Comparison of ENCODE assay signal across 17 cellular contexts in genomic region chr9:26904671-26905070, GRCh38. TPM values are rescaled to one million over a fixed set of nuclear protein-coding genes. Genes with fewer than 3 reads are reported as not detected.
A peak's percentile ranks its signal among the peaks of the same experiment; 100 is the strongest.
DNase-seq lines count a peak whose midpoint lies in the region; ATAC-seq, FAIRE-seq and TF ChIP-seq lines count a peak whose summit lies in the region.
"Had no signal": no experiment of that assay in that cellular context is flagged by ENCODE, and none has a peak within 500 bp of the region (broad histone marks: within the 10 kb centered on the region; RNA-seq: fewer than 3 reads in every experiment).

No MANE protein-coding gene starts in this region.

- intact Hi-C loops in kidney (cut with DNase I): no loop called here

- H3K9ac ChIP-seq in kidney (ENCODE audit: low read length in 2 of 2): no peak overlapping the region

- H3K36me3 Mint-ChIP-seq in activated T-cell treated with anti-CD3 and anti-CD28 coated beads, Interleukin-2, amount 50 U/mL, for 72 hours (ENCODE audit: insufficient read depth in 2 of 2): peaks cover 2 to 20% of the 10 kb centered on the region in 2 donors
- H3K36me3 Mint-ChIP-seq in activated T-cell treated with anti-CD3 and anti-CD28 coated beads, Interleukin-2, amount 50 U/mL, for 24 hours (ENCODE audit: low read depth): peaks cover 77% of the 10 kb centered on the region
- peaks cover 44% of the 10 kb centered on the region for H3K36me3 Mint-ChIP-seq in WTC11

- no peaks in the 10 kb centered on the region for H3K27me3 Mint-ChIP-seq in activated T-cell treated with anti-CD3 and anti-CD28 coated beads, Interleukin-2, amount 50 U/mL, for 72 hours (ENCODE audit: low read depth)
- no peaks in the 10 kb centered on the region for H3K27me3 Mint-ChIP-seq in activated T-cell treated with anti-CD3 and anti-CD28 coated beads, Interleukin-2, amount 50 U/mL, for 24 hours
- no peaks in the 10 kb centered on the region for H3K27me3 Mint-ChIP-seq in WTC11 (ENCODE audit: low read depth)
- H3K27me3 Mint-ChIP-seq: B cell; CD4-positive, alpha-beta T cell; IgD-negative memory B cell had no signal

- H3K9me3 Mint-ChIP-seq in activated T-cell treated with anti-CD3 and anti-CD28 coated beads, Interleukin-2, amount 50 U/mL, for 72 hours: no peaks in the 10 kb centered on the region
- H3K9me3 Mint-ChIP-seq in activated T-cell treated with anti-CD3 and anti-CD28 coated beads, Interleukin-2, amount 50 U/mL, for 24 hours: no peaks in the 10 kb centered on the region
- H3K9me3 Mint-ChIP-seq in WTC11: peaks cover 3% of the 10 kb centered on the region; the same call in 1 of the 2 replicates
- H3K9me3 Mint-ChIP-seq: CD4-positive, alpha-beta T cell; IgD-negative memory B cell had no signal

- no peaks in the 10 kb centered on the region for H3K4me1 ChIP-seq in kidney (ENCODE audit: control insufficient read depth in 1 of 2, insufficient read depth in 1 of 2, low read depth in 1 of 2, low read length in 2 of 2)
- H3K4me1 ChIP-seq: HAP-1 had no signal

- H3K4me3 Mint-ChIP-seq in activated T-cell treated with anti-CD3 and anti-CD28 coated beads, Interleukin-2, amount 50 U/mL, for 72 hours: no peak overlapping the region
- no peak overlapping the region for H3K4me3 Mint-ChIP-seq in activated T-cell treated with anti-CD3 and anti-CD28 coated beads, Interleukin-2, amount 50 U/mL, for 24 hours
- H3K4me3 Mint-ChIP-seq in WTC11: no peak overlapping the region
- H3K4me3 Mint-ChIP-seq: B cell; CD4-positive, alpha-beta T cell; IgD-negative memory B cell had no signal

- peaks cover 7 to 8% of the 10 kb centered on the region in 2 donors for H3K36me3 ChIP-seq in kidney (ENCODE audit: control insufficient read depth in 1 of 2, insufficient read depth in 2 of 2, low read length in 2 of 2)

- ATAC-seq in activated T-cell treated with anti-CD3 and anti-CD28 coated beads, Interleukin-2, amount 50 U/mL, for 72 hours (replicated peaks in 1 of 2): no peak
- ATAC-seq in WTC11 (no peak), GM21576 (IDR thresholded peaks at IDR 0.05; ENCODE audit: unreplicated experiment) (no peak)
- ATAC-seq: GM12878 had no signal

- H3K27ac Mint-ChIP-seq in activated T-cell treated with anti-CD3 and anti-CD28 coated beads, Interleukin-2, amount 50 U/mL, for 72 hours: peak overlapping the region; percentile 54
- no peak overlapping the region for H3K27ac Mint-ChIP-seq in activated T-cell treated with anti-CD3 and anti-CD28 coated beads, Interleukin-2, amount 50 U/mL, for 24 hours
- no peak overlapping the region for H3K27ac Mint-ChIP-seq in WTC11
- H3K27ac Mint-ChIP-seq: B cell; CD4-positive, alpha-beta T cell; IgD-negative memory B cell had no signal

- no peaks in the 10 kb centered on the region for H3K9me3 ChIP-seq in kidney (ENCODE audit: control insufficient read depth in 1 of 2, low read length in 2 of 2)
- H3K9me3 ChIP-seq: HAP-1 had no signal

- DNase-seq in activated T-cell treated with anti-CD3 and anti-CD28 coated beads, Interleukin-2, amount 50 U/mL, for 72 hours: no peak
- no peak for DNase-seq in activated T-cell treated with anti-CD3 and anti-CD28 coated beads, Interleukin-2, amount 50 U/mL, for 24 hours
- no peak for DNase-seq in WTC11 (ENCODE audit: low spot score)
- no peak for DNase-seq in kidney
- DNase-seq in A172 (ENCODE audit: low spot score): no peak
- DNase-seq in T-helper 1 cell: no peak
- DNase-seq: C1 segment of cervical spinal cord; Calu3; CD4-positive, alpha-beta T cell; DMS 273 treated with DMSO at 0.1 percent for 48 hours had no signal

- no peak for TF ChIP-seq CTCF in WTC11 (IDR thresholded peaks at IDR 0.05)
- TF ChIP-seq CTCF in kidney (IDR thresholded peaks at IDR 0.05; ENCODE audit: borderline replicate concordance, extremely low read depth, insufficient read depth): no peak

- H3K27ac ChIP-seq in kidney (ENCODE audit: low read depth in 2 of 2, low read length in 2 of 2): no peak overlapping the region
- H3K27ac ChIP-seq: 22Rv1 had no signal

- CTCF ChIA-PET in WTC11 (lab: Charles Lee): no interaction called here

- POLR2A ChIA-PET in WTC11 (lab: Charles Lee): no interaction called here

- H3K4me3 ChIP-seq in kidney (ENCODE audit: low read length in 2 of 2): no peak overlapping the region
- H3K4me3 ChIP-seq: GM12878, HAP-1 had no signal

- FAIRE-seq in kidney (lab: Jason Lieb, UNC): peak; percentile 76
- FAIRE-seq: GM12878, H1 had no signal

- no peaks in the 10 kb centered on the region for H3K4me1 Mint-ChIP-seq in activated T-cell treated with anti-CD3 and anti-CD28 coated beads, Interleukin-2, amount 50 U/mL, for 72 hours (ENCODE audit: low read depth)
- no peaks in the 10 kb centered on the region for H3K4me1 Mint-ChIP-seq in activated T-cell treated with anti-CD3 and anti-CD28 coated beads, Interleukin-2, amount 50 U/mL, for 24 hours (ENCODE audit: low read depth)
- no peaks in the 10 kb centered on the region for H3K4me1 Mint-ChIP-seq in WTC11
- H3K4me1 Mint-ChIP-seq: B cell, IgD-negative memory B cell had no signal

TF ChIP-seq in WTC11, 78 proteins besides CTCF, POLR2A, EP300 and RAD21:
- no peak for TF ChIP-seq IRF1 (CRISPR knock-in tag; IDR thresholded peaks at IDR 0.05)
- TF ChIP-seq GRHL2 (CRISPR knock-in tag; IDR thresholded peaks at IDR 0.05; ENCODE audit: insufficient replicate concordance, severe bottlenecking): no peak
- no peak for TF ChIP-seq E2F4 (CRISPR knock-in tag; IDR thresholded peaks at IDR 0.05; ENCODE audit: borderline replicate concordance, low read depth)
- TF ChIP-seq ELF4 (CRISPR knock-in tag; IDR thresholded peaks at IDR 0.05; ENCODE audit: low read depth): no peak
- 0 out of 2 replicates have a peak, but pooled peaks have one; percentile 43 for TF ChIP-seq HMGA2 (CRISPR knock-in tag; IDR thresholded peaks at IDR 0.05)
- TF ChIP-seq USF2 (CRISPR knock-in tag; IDR thresholded peaks at IDR 0.05): no peak
- TF ChIP-seq ATF6 (CRISPR knock-in tag; IDR thresholded peaks at IDR 0.05): no peak
- no peak for TF ChIP-seq CREB1 (CRISPR knock-in tag; IDR thresholded peaks at IDR 0.05)

RNA-seq across cellular contexts. Expression of gene CAAP1, which starts 12.1 kb away (rescaled TPM):
- total RNA-seq in activated T-cell treated with anti-CD3 and anti-CD28 coated beads, Interleukin-2, amount 50 U/mL, for 72 hours: 10 to 100 TPM; 16.6 to 17.6 TPM
- total RNA-seq in WTC11 (2021): 33.2 to 45.4 TPM (median 36.1 TPM) in 3 replicates
- total RNA-seq in kidney: 23.6 TPM
- 15.2 TPM for polyA plus RNA-seq in kidney (ENCODE audit: insufficient read depth, low read depth, low replicate concordance)
- total RNA-seq in A172 (2014; rRNA removed; shearing (Covaris generic)): 25.1 and 28.8 TPM in 2 replicates

RNA-seq across cellular contexts. Expression of gene PLAA, which starts 42.4 kb away (rescaled TPM):
- 10 to 100 TPM; 32.3 to 39.1 TPM for total RNA-seq in activated T-cell treated with anti-CD3 and anti-CD28 coated beads, Interleukin-2, amount 50 U/mL, for 72 hours
- total RNA-seq in WTC11 (2021) (48.8 to 56.1 TPM (median 50.5 TPM) in 3 replicates), kidney (26.9 TPM)
- polyA plus RNA-seq in kidney (ENCODE audit: insufficient read depth, low read depth, low replicate concordance): 12.0 TPM
- total RNA-seq in A172 (2014; rRNA removed; shearing (Covaris generic)): 41.3 and 44.3 TPM in 2 replicates

RNA-seq across cellular contexts. Expression of gene IFT74, which starts 51.5 kb away (rescaled TPM):
- 10 to 100 TPM; 10.0 to 11.6 TPM for total RNA-seq in activated T-cell treated with anti-CD3 and anti-CD28 coated beads, Interleukin-2, amount 50 U/mL, for 72 hours
- total RNA-seq in WTC11 (2021) (15.2 to 21.6 TPM (median 17.3 TPM) in 3 replicates), kidney (23.5 TPM)
- polyA plus RNA-seq in kidney (ENCODE audit: insufficient read depth, low read depth, low replicate concordance): 14.1 TPM
- total RNA-seq in A172 (2014; rRNA removed; shearing (Covaris generic)): 19.0 and 27.1 TPM in 2 replicates
